Comparison of ENCODE assay signal across 9 cellular contexts in the genomic region with DNA sequence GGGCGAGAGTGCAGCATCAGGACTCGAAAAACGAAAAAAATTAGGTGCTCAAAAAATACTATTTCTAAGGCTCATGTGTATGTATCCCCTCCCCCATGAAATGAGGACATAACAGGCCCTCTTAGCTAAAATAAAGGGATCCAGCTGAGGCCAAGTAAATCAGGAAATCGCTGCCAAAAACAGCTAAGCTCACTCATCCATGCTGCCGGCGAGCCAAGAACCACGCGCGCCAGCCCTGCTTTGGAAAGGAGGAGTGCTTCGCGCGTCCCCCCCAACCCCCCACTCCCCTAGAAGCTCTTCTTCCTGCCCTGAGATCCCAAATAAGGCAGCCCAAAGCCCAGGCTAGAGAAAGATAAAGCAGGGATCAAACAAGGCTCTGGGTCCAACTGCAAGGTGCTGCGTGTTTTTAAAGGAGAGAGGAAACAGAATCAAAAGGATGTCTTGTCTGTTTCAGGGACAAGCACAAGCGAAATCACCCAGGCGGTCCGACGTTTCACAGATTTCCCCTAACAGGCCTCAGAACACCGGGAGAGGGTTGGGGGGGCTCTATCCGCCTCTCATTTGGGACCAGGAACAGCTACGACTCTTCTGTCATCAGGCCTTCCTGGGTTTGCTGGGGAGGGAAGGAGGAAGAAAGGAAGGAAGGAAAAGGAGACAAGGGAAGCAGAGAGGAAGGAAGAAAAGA.
DNase-seq lines count a peak whose midpoint lies in the region; ATAC-seq and TF ChIP-seq lines count a peak whose summit lies in the region.
"Had no signal": no experiment of that assay in that cellular context is flagged by ENCODE, and none has a peak within 500 bp of the region (broad histone marks: within the 10 kb centered on the region; RNA-seq: fewer than 3 reads in every experiment).

No MANE protein-coding gene starts in this region.

- peak overlapping the region; percentile 7 for H3K27ac Mint-ChIP-seq in memory B cell
- no peak overlapping the region for H3K27ac Mint-ChIP-seq in activated CD8-positive, alpha-beta memory T cell treated with anti-CD3 and anti-CD28 coated beads, Interleukin-2, amount 10 ng/mL, durations not matched to agents 7 days and 5 days

- H3K36me3 Mint-ChIP-seq in memory B cell, result peaks cover 2% of the 10 kb centered on the region
- H3K36me3 Mint-ChIP-seq in activated CD8-positive, alpha-beta memory T cell treated with anti-CD3 and anti-CD28 coated beads, Interleukin-2, amount 10 ng/mL, durations not matched to agents 7 days and 5 days, result no peaks in the 10 kb centered on the region

- peaks cover 16% of the 10 kb centered on the region for H3K4me1 Mint-ChIP-seq in memory B cell
- H3K4me1 Mint-ChIP-seq in activated CD8-positive, alpha-beta memory T cell treated with anti-CD3 and anti-CD28 coated beads, Interleukin-2, amount 10 ng/mL, durations not matched to agents 7 days and 5 days, result peaks cover 2% of the 10 kb centered on the region

- TF ChIP-seq CTCF in tibial nerve (IDR thresholded peaks at IDR 0.05), result no peak

- no peaks in the 10 kb centered on the region for H3K9me3 ChIP-seq in tibial nerve

- TF ChIP-seq EP300 in tibial nerve (IDR thresholded peaks at IDR 0.05), result no peak

- no peaks in the 10 kb centered on the region for H3K36me3 ChIP-seq in tibial nerve

- 12 to 15% methylated on average over 20 of the region's 20 CpGs for WGBS in tibial nerve, 2 donors

- CTCF ChIA-PET in activated CD8-positive, alpha-beta memory T cell treated with anti-CD3 and anti-CD28 coated beads, Interleukin-2, amount 10 ng/mL, durations not matched to agents 7 days and 5 days (lab: Charles Lee), result no interaction called here

- TF ChIP-seq POLR2A in tibial nerve (IDR thresholded peaks at IDR 0.05), result no peak

- H3K27me3 Mint-ChIP-seq in memory B cell, result peaks cover 11% of the 10 kb centered on the region
- H3K27me3 Mint-ChIP-seq in activated CD8-positive, alpha-beta memory T cell treated with anti-CD3 and anti-CD28 coated beads, Interleukin-2, amount 10 ng/mL, durations not matched to agents 7 days and 5 days, result no peaks in the 10 kb centered on the region

- DNase-seq in NCI-H1105 treated with DMSO at 0.1 percent for 48 hours (lab: John Stamatoyannopoulos, UW) (peak; percentile 78), caudate nucleus (lab: John Stamatoyannopoulos, UW) (peak in 39 of 61 donors; percentile 2 to 46 (median 12)), memory B cell (ENCODE audit: low spot score in 2 of 2) (no peak), tibial nerve (ENCODE audit: low spot score in 2 of 2) (peak; percentile 21 to 36), COLO829 (ENCODE audit: low spot score) (no peak), NCI-H774 (lab: John Stamatoyannopoulos, UW) (no peak)
- no peak for DNase-seq in activated CD8-positive, alpha-beta memory T cell treated with anti-CD3 and anti-CD28 coated beads, Interleukin-2, amount 10 ng/mL, durations not matched to agents 7 days and 5 days
- DNase-seq: PC-3 had no signal

- peak overlapping the region in 1 of 4 donors; percentile 13 for H3K4me3 ChIP-seq in tibial nerve

- H3K4me3 Mint-ChIP-seq in memory B cell, result peak overlapping the region; percentile 27
- H3K4me3 Mint-ChIP-seq in activated CD8-positive, alpha-beta memory T cell treated with anti-CD3 and anti-CD28 coated beads, Interleukin-2, amount 10 ng/mL, durations not matched to agents 7 days and 5 days, result no peak overlapping the region

- H3K27me3 ChIP-seq in tibial nerve, result no peaks in the 10 kb centered on the region

- H3K9me3 Mint-ChIP-seq in memory B cell, result peaks cover 7% of the 10 kb centered on the region
- H3K9me3 Mint-ChIP-seq in activated CD8-positive, alpha-beta memory T cell treated with anti-CD3 and anti-CD28 coated beads, Interleukin-2, amount 10 ng/mL, durations not matched to agents 7 days and 5 days (ENCODE audit: low read depth), result peaks cover 13% of the 10 kb centered on the region

- H3K4me1 ChIP-seq in tibial nerve, result peaks cover 0 to 20% (median 10%) of the 10 kb centered on the region in 4 donors

- ATAC-seq in memory B cell (ENCODE audit: low read depth) (no peak), GM19463 (IDR thresholded peaks at IDR 0.05; ENCODE audit: unreplicated experiment) (no peak)
- ATAC-seq in activated CD8-positive, alpha-beta memory T cell treated with anti-CD3 and anti-CD28 coated beads, Interleukin-2, amount 10 ng/mL, durations not matched to agents 7 days and 5 days, result no peak
- ATAC-seq: PC-3 had no signal

- H3K27ac ChIP-seq in caudate nucleus (ENCODE audit: low read depth, low read length) (no peak overlapping the region), tibial nerve (peak overlapping the region in 1 of 4 donors; percentile 20)

Comparison
In these comparisons a context has a peak if more than half of its experiments do, and no peak if none do; other contexts are left out.
1. DNase-seq: peak in NCI-H1105 treated with DMSO at 0.1 percent for 48 hours (single experiment), caudate nucleus (39 of 61) and tibial nerve (2 of 2); none in memory B cell (0 of 2), COLO829 (single experiment), NCI-H774 (single experiment) and activated CD8-positive, alpha-beta memory T cell treated with anti-CD3 and anti-CD28 coated beads, Interleukin-2, amount 10 ng/mL, durations not matched to agents 7 days and 5 days (single experiment).